Comparison of ENCODE assay signal across 8 cellular contexts in genomic region chr22:19986410-19987341, GRCh38. TPM values are rescaled to one million over a fixed set of nuclear protein-coding genes. Genes with fewer than 3 reads are reported as not detected.
DNase-seq lines count a peak whose midpoint lies in the region; ATAC-seq lines count a peak whose summit lies in the region.

No MANE protein-coding gene starts in this region.

- no peaks in the 10 kb centered on the region for H3K4me1 Mint-ChIP-seq in activated T-cell treated with anti-CD3 and anti-CD28 coated beads, Interleukin-2, amount 50 U/mL, for 4 hours (ENCODE audit: low read depth)

- H3K27ac ChIP-seq in esophagus (ENCODE audit: low read depth in 2 of 2, low read length in 1 of 2), result peak overlapping the region; percentile 65 to 79

- H3K9me3 Mint-ChIP-seq in activated T-cell treated with anti-CD3 and anti-CD28 coated beads, Interleukin-2, amount 50 U/mL, for 4 hours, result no peaks in the 10 kb centered on the region

- H3K27me3 Mint-ChIP-seq in activated T-cell treated with anti-CD3 and anti-CD28 coated beads, Interleukin-2, amount 50 U/mL, for 4 hours (ENCODE audit: low read depth), result no peaks in the 10 kb centered on the region

- H3K36me3 Mint-ChIP-seq in activated T-cell treated with anti-CD3 and anti-CD28 coated beads, Interleukin-2, amount 50 U/mL, for 4 hours (ENCODE audit: insufficient read depth), result no peaks in the 10 kb centered on the region

- peak; percentile 21 for DNase-seq in DMS114 treated with DMSO at 0.1 percent for 48 hours (lab: John Stamatoyannopoulos, UW; ENCODE audit: unreplicated experiment)
- peak; percentile 59 for DNase-seq in NT2/D1 (ENCODE audit: low read depth, low spot score)
- DNase-seq in activated T-cell treated with anti-CD3 and anti-CD28 coated beads, Interleukin-2, amount 50 U/mL, for 4 hours, result peak; percentile 34
- DNase-seq in stimulated activated CD8-positive, alpha-beta memory T cell treated with anti-CD3 and anti-CD28 coated beads, Interleukin-7, amount 100 ng/mL, for 1 hour (ENCODE audit: low read depth in 2 of 2), result peak; percentile 27 to 35

- H3K4me3 Mint-ChIP-seq in activated T-cell treated with anti-CD3 and anti-CD28 coated beads, Interleukin-2, amount 50 U/mL, for 4 hours, result peak overlapping the region; percentile 47

- H3K27me3 ChIP-seq in NT2/D1 (ENCODE audit: insufficient read depth, insufficient read length) (no peaks in the 10 kb centered on the region), esophagus (ENCODE audit: control insufficient read depth in 1 of 2, insufficient read depth in 2 of 2, low read length in 2 of 2) (no peaks in the 10 kb centered on the region), mucosa of stomach (ENCODE audit: control insufficient read depth, insufficient read depth, low read length) (peaks cover 8% of the 10 kb centered on the region)

- H3K9ac ChIP-seq in NT2/D1 (ENCODE audit: insufficient read length, low read depth) (peak overlapping the region; percentile 85), mucosa of stomach (ENCODE audit: low read length) (peak overlapping the region; percentile 51)

- WGBS in esophagus, 2 donors, result 2 to 3% methylated on average over 64 to 76 of the region's 76 CpGs

- ATAC-seq in HG03135 (IDR thresholded peaks at IDR 0.05; ENCODE audit: unreplicated experiment) (peak; percentile 58), HG03280 (IDR thresholded peaks at IDR 0.05; ENCODE audit: unreplicated experiment) (no peak)
- ATAC-seq in activated T-cell treated with anti-CD3 and anti-CD28 coated beads, Interleukin-2, amount 50 U/mL, for 4 hours, result peak; percentile 89 to 90

- H3K4me3 ChIP-seq in NT2/D1 (ENCODE audit: insufficient read length, low read depth) (peak overlapping the region; percentile 78), esophagus (ENCODE audit: low read depth in 1 of 2, low read length in 2 of 2) (peak overlapping the region; percentile 52 to 58), mucosa of stomach (ENCODE audit: low read length) (peak overlapping the region; percentile 22)

- no peaks in the 10 kb centered on the region for H3K9me3 ChIP-seq in NT2/D1 (ENCODE audit: insufficient read depth, low read length)
- H3K9me3 ChIP-seq in esophagus (ENCODE audit: control insufficient read depth in 2 of 2, insufficient read depth in 1 of 2, low read depth in 1 of 2, low read length in 1 of 2), result no peaks in the 10 kb centered on the region
- H3K9me3 ChIP-seq in mucosa of stomach (ENCODE audit: control insufficient read depth, low read length), result no peaks in the 10 kb centered on the region

- peaks cover 7% of the 10 kb centered on the region for H3K4me1 ChIP-seq in NT2/D1 (ENCODE audit: insufficient read depth, insufficient read length)
- peaks cover 12 to 42% of the 10 kb centered on the region in 2 donors for H3K4me1 ChIP-seq in esophagus (ENCODE audit: control insufficient read depth in 2 of 2, insufficient read depth in 2 of 2, low read length in 1 of 2)
- peaks cover 27% of the 10 kb centered on the region for H3K4me1 ChIP-seq in mucosa of stomach (ENCODE audit: control insufficient read depth, insufficient read depth, low read length)

- peaks cover 4% of the 10 kb centered on the region for H3K36me3 ChIP-seq in NT2/D1 (ENCODE audit: insufficient read depth, insufficient read length, low read length)
- no peaks in the 10 kb centered on the region for H3K36me3 ChIP-seq in esophagus (ENCODE audit: control insufficient read depth in 2 of 2, insufficient read depth in 2 of 2, low read length in 1 of 2)
- H3K36me3 ChIP-seq in mucosa of stomach (ENCODE audit: control insufficient read depth, insufficient read depth, low read length), result no peaks in the 10 kb centered on the region

RNA-seq across cellular contexts. Expression of gene ARVCF, which starts 29.9 kb away (rescaled TPM):
- 1 to 10 TPM; 2.3 to 3.6 (median 2.8) TPM for total RNA-seq in activated T-cell treated with anti-CD3 and anti-CD28 coated beads, Interleukin-2, amount 50 U/mL, for 4 hours
- polyA plus RNA-seq in esophagus, result 1 to 10 TPM; 3.4 to 5.5 TPM

RNA-seq across cellular contexts. Expression of gene TANGO2, which starts 34.2 kb away (rescaled TPM):
- total RNA-seq in activated T-cell treated with anti-CD3 and anti-CD28 coated beads, Interleukin-2, amount 50 U/mL, for 4 hours, result 10 to 100 TPM; 23.1 to 26.8 (median 25.3) TPM
- 1 to 10 TPM; 9.5 to 9.8 TPM for polyA plus RNA-seq in esophagus

RNA-seq across cellular contexts. Expression of gene TXNRD2, which starts 45.1 kb away (rescaled TPM):
- total RNA-seq in activated T-cell treated with anti-CD3 and anti-CD28 coated beads, Interleukin-2, amount 50 U/mL, for 4 hours, result 10 to 100 TPM; 15.4 to 21.6 (median 19.4) TPM
- 10 to 100 TPM in 1 of 2 donors, 1 to 10 TPM in 1; 9.6 to 20.6 TPM for polyA plus RNA-seq in esophagus

RNA-seq across cellular contexts. Expression of gene COMT, which starts 45.1 kb away (rescaled TPM):
- total RNA-seq in activated T-cell treated with anti-CD3 and anti-CD28 coated beads, Interleukin-2, amount 50 U/mL, for 4 hours, result 100 to 1,000 TPM in 1 of 3 donors, 10 to 100 TPM in 2; 95.0 to 118 (median 95.5) TPM
- polyA plus RNA-seq in esophagus, result 100 to 1,000 TPM; 178 to 218 TPM

Comparison
In these comparisons a context has a peak if more than half of its experiments do, and no peak if none do; other contexts are left out.
1. H3K4me3 ChIP-seq: peak in every context shown above with its lines; median percentile 78 in NT2/D1; 55 in esophagus; 22 in mucosa of stomach.